In the genomic region with DNA sequence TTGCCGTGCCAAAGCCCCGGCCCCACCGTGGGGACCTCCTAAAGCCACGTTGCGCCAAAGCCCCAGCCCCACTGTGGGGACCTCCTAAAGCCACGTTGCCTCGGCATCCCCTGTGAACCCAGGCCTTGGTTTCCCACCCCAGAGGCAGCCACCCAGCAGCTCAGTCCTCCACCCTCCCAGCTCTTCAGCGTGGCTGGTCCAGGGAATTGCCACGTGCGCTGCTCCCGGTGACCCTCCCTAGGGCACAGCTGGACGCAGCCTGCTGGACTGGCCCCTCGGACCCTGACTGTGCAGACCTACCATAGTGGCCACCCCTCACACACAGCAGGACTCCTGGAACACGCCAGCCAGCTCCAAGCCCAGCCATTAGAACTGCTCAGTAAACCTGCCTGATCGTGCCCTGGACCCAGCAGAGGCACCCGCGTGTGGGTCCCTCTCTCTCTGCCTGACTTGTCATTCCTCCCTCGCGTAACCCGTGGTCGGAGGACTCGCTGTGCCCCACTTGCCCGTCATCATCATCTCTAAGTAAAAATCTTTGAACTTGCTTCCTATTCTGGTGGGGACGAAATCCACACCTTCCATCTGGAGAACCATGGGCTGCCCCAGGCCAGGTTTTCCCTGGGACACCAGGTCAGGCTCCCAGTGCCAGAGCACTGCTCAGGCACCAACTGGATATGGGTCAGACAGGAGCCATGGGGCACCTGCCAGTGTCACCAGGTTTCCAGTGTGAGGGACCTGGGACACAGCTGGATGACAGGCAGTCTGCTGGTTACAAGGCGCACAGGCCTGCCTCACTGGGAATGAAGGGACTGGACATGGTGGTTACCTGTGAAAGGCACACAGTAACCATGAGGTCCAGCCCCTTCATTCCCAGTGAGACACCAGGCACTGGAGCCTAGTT, we compare ENCODE assay signal across 23 cellular contexts.
A peak's percentile ranks its signal among the peaks of the same experiment; 100 is the strongest.
DNase-seq lines count a peak whose midpoint lies in the region; ATAC-seq lines count a peak whose summit lies in the region.
"Had no signal": no experiment of that assay in that cellular context is flagged by ENCODE, and none has a peak within 500 bp of the region (broad histone marks: within the 10 kb centered on the region; RNA-seq: fewer than 3 reads in every experiment).

No MANE protein-coding gene starts in this region.

- H3K27ac Mint-ChIP-seq in T-helper 2 cell treated with Interferon-gamma antibody and Interleukin-4, amounts not matched to agents 5 μg/mL and 100 μg/mL, for 36 hours, result peak overlapping the region; percentile 77
- H3K27ac Mint-ChIP-seq in stimulated activated naive CD8-positive, alpha-beta T cell treated with anti-CD3 and anti-CD28 coated beads, Interleukin-15, Interleukin-2, amounts not matched to agents 100 ng/mL and 50 ng/mL, for 24 hours, result peak overlapping the region; percentile 28
- no peak overlapping the region for H3K27ac Mint-ChIP-seq in stimulated activated naive CD8-positive, alpha-beta T cell treated with anti-CD3 and anti-CD28 coated beads, Interleukin-15, amount 100 ng/mL, for 72 hours
- H3K27ac Mint-ChIP-seq in activated naive CD8-positive, alpha-beta T cell treated with anti-CD3 and anti-CD28 coated beads, Interleukin-2, amount 50 U/mL, for 24 hours, result peak overlapping the region; percentile 27
- H3K27ac Mint-ChIP-seq in stimulated activated memory B cell treated with anti-CD40 and anti-IgM and Interleukin-4, amounts not matched to agents 10 μg/mL and 1 μg/mL and 100 μg/mL, for 72 hours, result peak overlapping the region; percentile 80

- H3K4me3 Mint-ChIP-seq in T-helper 2 cell treated with Interferon-gamma antibody and Interleukin-4, amounts not matched to agents 5 μg/mL and 100 μg/mL, for 36 hours, result no peak overlapping the region
- no peak overlapping the region for H3K4me3 Mint-ChIP-seq in stimulated activated naive CD8-positive, alpha-beta T cell treated with anti-CD3 and anti-CD28 coated beads, Interleukin-15, Interleukin-2, amounts not matched to agents 100 ng/mL and 50 ng/mL, for 24 hours
- H3K4me3 Mint-ChIP-seq in stimulated activated naive CD8-positive, alpha-beta T cell treated with anti-CD3 and anti-CD28 coated beads, Interleukin-15, amount 100 ng/mL, for 72 hours, result peak overlapping the region in 1 of 2 donors; percentile 11
- H3K4me3 Mint-ChIP-seq in activated naive CD8-positive, alpha-beta T cell treated with anti-CD3 and anti-CD28 coated beads, Interleukin-2, amount 50 U/mL, for 24 hours, result no peak overlapping the region
- no peak overlapping the region for H3K4me3 Mint-ChIP-seq in stimulated activated memory B cell treated with anti-CD40 and anti-IgM and Interleukin-4, amounts not matched to agents 10 μg/mL and 1 μg/mL and 100 μg/mL, for 72 hours
- H3K4me3 Mint-ChIP-seq: activated B cell treated with CpG ODN at 0.5 μM for 24 hours; central memory CD8-positive, alpha-beta T cell had no signal

- H3K27me3 Mint-ChIP-seq in T-helper 2 cell treated with Interferon-gamma antibody and Interleukin-4, amounts not matched to agents 5 μg/mL and 100 μg/mL, for 36 hours (ENCODE audit: low read depth), result no peaks in the 10 kb centered on the region
- no peaks in the 10 kb centered on the region for H3K27me3 Mint-ChIP-seq in stimulated activated naive CD8-positive, alpha-beta T cell treated with anti-CD3 and anti-CD28 coated beads, Interleukin-15, Interleukin-2, amounts not matched to agents 100 ng/mL and 50 ng/mL, for 24 hours
- no peaks in the 10 kb centered on the region for H3K27me3 Mint-ChIP-seq in stimulated activated naive CD8-positive, alpha-beta T cell treated with anti-CD3 and anti-CD28 coated beads, Interleukin-15, amount 100 ng/mL, for 72 hours
- H3K27me3 Mint-ChIP-seq in activated naive CD8-positive, alpha-beta T cell treated with anti-CD3 and anti-CD28 coated beads, Interleukin-2, amount 50 U/mL, for 24 hours, result no peaks in the 10 kb centered on the region
- no peaks in the 10 kb centered on the region for H3K27me3 Mint-ChIP-seq in stimulated activated memory B cell treated with anti-CD40 and anti-IgM and Interleukin-4, amounts not matched to agents 10 μg/mL and 1 μg/mL and 100 μg/mL, for 72 hours
- H3K27me3 Mint-ChIP-seq: activated B cell treated with CpG ODN at 0.5 μM for 24 hours; central memory CD8-positive, alpha-beta T cell; naive thymus-derived CD4-positive, alpha-beta T cell had no signal

- H3K36me3 Mint-ChIP-seq in T-helper 2 cell treated with Interferon-gamma antibody and Interleukin-4, amounts not matched to agents 5 μg/mL and 100 μg/mL, for 36 hours (ENCODE audit: low read depth), result peaks cover 13% of the 10 kb centered on the region
- peaks cover 19% of the 10 kb centered on the region for H3K36me3 Mint-ChIP-seq in stimulated activated naive CD8-positive, alpha-beta T cell treated with anti-CD3 and anti-CD28 coated beads, Interleukin-15, Interleukin-2, amounts not matched to agents 100 ng/mL and 50 ng/mL, for 24 hours (ENCODE audit: low read depth)
- H3K36me3 Mint-ChIP-seq in activated naive CD8-positive, alpha-beta T cell treated with anti-CD3 and anti-CD28 coated beads, Interleukin-2, amount 50 U/mL, for 24 hours (ENCODE audit: low read depth), result peaks cover 8% of the 10 kb centered on the region
- peaks cover 25% of the 10 kb centered on the region for H3K36me3 Mint-ChIP-seq in stimulated activated memory B cell treated with anti-CD40 and anti-IgM and Interleukin-4, amounts not matched to agents 10 μg/mL and 1 μg/mL and 100 μg/mL, for 72 hours

- H3K9me3 Mint-ChIP-seq in T-helper 2 cell treated with Interferon-gamma antibody and Interleukin-4, amounts not matched to agents 5 μg/mL and 100 μg/mL, for 36 hours, result no peaks in the 10 kb centered on the region
- no peaks in the 10 kb centered on the region for H3K9me3 Mint-ChIP-seq in stimulated activated naive CD8-positive, alpha-beta T cell treated with anti-CD3 and anti-CD28 coated beads, Interleukin-15, Interleukin-2, amounts not matched to agents 100 ng/mL and 50 ng/mL, for 24 hours
- H3K9me3 Mint-ChIP-seq in stimulated activated naive CD8-positive, alpha-beta T cell treated with anti-CD3 and anti-CD28 coated beads, Interleukin-15, amount 100 ng/mL, for 72 hours, result no peaks in the 10 kb centered on the region
- H3K9me3 Mint-ChIP-seq in activated naive CD8-positive, alpha-beta T cell treated with anti-CD3 and anti-CD28 coated beads, Interleukin-2, amount 50 U/mL, for 24 hours, result no peaks in the 10 kb centered on the region
- H3K9me3 Mint-ChIP-seq in stimulated activated memory B cell treated with anti-CD40 and anti-IgM and Interleukin-4, amounts not matched to agents 10 μg/mL and 1 μg/mL and 100 μg/mL, for 72 hours, result no peaks in the 10 kb centered on the region
- H3K9me3 Mint-ChIP-seq: activated B cell treated with CpG ODN at 0.5 μM for 24 hours; central memory CD8-positive, alpha-beta T cell; naive thymus-derived CD4-positive, alpha-beta T cell had no signal

- ATAC-seq in stimulated activated naive CD8-positive, alpha-beta T cell treated with anti-CD3 and anti-CD28 coated beads, Interleukin-15, amount 100 ng/mL, for 72 hours, result no peak
- no peak for ATAC-seq in activated naive CD8-positive, alpha-beta T cell treated with anti-CD3 and anti-CD28 coated beads, Interleukin-2, amount 50 U/mL, for 24 hours
- no peak for ATAC-seq in stimulated activated memory B cell treated with anti-CD40 and anti-IgM and Interleukin-4, amounts not matched to agents 10 μg/mL and 1 μg/mL and 100 μg/mL, for 72 hours
- ATAC-seq in GM21367 (IDR thresholded peaks at IDR 0.05; ENCODE audit: unreplicated experiment), result no peak
- ATAC-seq: heart left ventricle; naive thymus-derived CD4-positive, alpha-beta T cell had no signal

- H3K4me1 Mint-ChIP-seq in T-helper 2 cell treated with Interferon-gamma antibody and Interleukin-4, amounts not matched to agents 5 μg/mL and 100 μg/mL, for 36 hours (ENCODE audit: low read depth), result peaks cover 12% of the 10 kb centered on the region
- peaks cover 30% of the 10 kb centered on the region for H3K4me1 Mint-ChIP-seq in stimulated activated naive CD8-positive, alpha-beta T cell treated with anti-CD3 and anti-CD28 coated beads, Interleukin-15, Interleukin-2, amounts not matched to agents 100 ng/mL and 50 ng/mL, for 24 hours (ENCODE audit: low read depth)
- peaks cover 42% of the 10 kb centered on the region for H3K4me1 Mint-ChIP-seq in stimulated activated naive CD8-positive, alpha-beta T cell treated with anti-CD3 and anti-CD28 coated beads, Interleukin-15, amount 100 ng/mL, for 72 hours
- peaks cover 29% of the 10 kb centered on the region for H3K4me1 Mint-ChIP-seq in activated naive CD8-positive, alpha-beta T cell treated with anti-CD3 and anti-CD28 coated beads, Interleukin-2, amount 50 U/mL, for 24 hours
- H3K4me1 Mint-ChIP-seq in stimulated activated memory B cell treated with anti-CD40 and anti-IgM and Interleukin-4, amounts not matched to agents 10 μg/mL and 1 μg/mL and 100 μg/mL, for 72 hours, result peaks cover 45% of the 10 kb centered on the region

- no peak for DNase-seq in T-helper 2 cell treated with Interferon-gamma antibody and Interleukin-4, amounts not matched to agents 5 μg/mL and 100 μg/mL, for 36 hours (ENCODE audit: low spot score)
- DNase-seq in T-helper 2 cell, result no peak
- no peak for DNase-seq in stimulated activated naive CD8-positive, alpha-beta T cell treated with anti-CD3 and anti-CD28 coated beads, Interleukin-15, amount 100 ng/mL, for 72 hours
- no peak for DNase-seq in activated naive CD8-positive, alpha-beta T cell treated with anti-CD3 and anti-CD28 coated beads, Interleukin-2, amount 50 U/mL, for 24 hours
- no peak for DNase-seq in NCI-H774 (lab: John Stamatoyannopoulos, UW)
- DNase-seq: activated B cell treated with CpG ODN at 0.5 μM for 24 hours; activated naive CD4-positive, alpha-beta T cell; aorta; BE2C; Caco-2; DND-41; NCI-H1048; NCI-H2081; ovary; SK-N-SH; stimulated activated CD4-positive, alpha-beta T cell treated with anti-CD3 and anti-CD28 coated beads, Interleukin-4, amount 100 ng/mL, for 4 hours; T-helper 9 cell had no signal

Comparison
In these comparisons a context has a peak if more than half of its experiments do, and no peak if none do; other contexts are left out.
1. H3K27ac Mint-ChIP-seq: peak in T-helper 2 cell treated with Interferon-gamma antibody and Interleukin-4, amounts not matched to agents 5 μg/mL and 100 μg/mL, for 36 hours (single experiment), stimulated activated naive CD8-positive, alpha-beta T cell treated with anti-CD3 and anti-CD28 coated beads, Interleukin-15, Interleukin-2, amounts not matched to agents 100 ng/mL and 50 ng/mL, for 24 hours (single experiment), activated naive CD8-positive, alpha-beta T cell treated with anti-CD3 and anti-CD28 coated beads, Interleukin-2, amount 50 U/mL, for 24 hours (single experiment) and stimulated activated memory B cell treated with anti-CD40 and anti-IgM and Interleukin-4, amounts not matched to agents 10 μg/mL and 1 μg/mL and 100 μg/mL, for 72 hours (single experiment); none in stimulated activated naive CD8-positive, alpha-beta T cell treated with anti-CD3 and anti-CD28 coated beads, Interleukin-15, amount 100 ng/mL, for 72 hours (0 of 2).